ENCODE assay signal across 8 cellular contexts in the genomic region with DNA sequence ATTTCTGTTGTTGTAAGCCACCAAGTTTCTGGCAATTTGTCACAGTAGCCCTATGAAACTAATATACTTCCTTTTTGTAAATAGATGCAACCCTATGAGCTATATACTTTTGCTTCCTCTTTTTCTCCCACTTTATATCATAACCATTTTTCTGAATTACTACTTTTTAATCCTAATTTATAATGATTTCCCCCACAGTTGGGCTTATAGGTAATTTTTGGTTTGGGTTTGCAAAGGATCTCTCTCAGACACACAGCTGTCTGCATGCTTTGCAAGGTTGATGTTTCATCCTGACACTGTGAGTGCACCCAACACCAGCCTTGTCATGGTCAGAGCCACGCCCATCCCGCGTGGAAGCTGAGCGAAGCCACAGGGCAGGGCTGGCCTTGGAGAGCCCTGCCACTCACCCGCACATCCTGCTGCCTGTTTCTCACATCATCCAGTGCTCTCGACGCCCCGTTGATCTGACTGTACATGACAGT. TPM values are rescaled to one million over a fixed set of nuclear protein-coding genes. Genes with fewer than 3 reads are reported as not detected.
A peak's percentile ranks its signal among the peaks of the same experiment; 100 is the strongest.
DNase-seq lines count a peak whose midpoint lies in the region; ATAC-seq lines count a peak whose summit lies in the region.

No MANE protein-coding gene starts in this region.

- ATAC-seq in HG03135 (IDR thresholded peaks at IDR 0.05; ENCODE audit: unreplicated experiment) = peak; percentile 90
- ATAC-seq in T-cell (replicated peaks in 1 of 4) = peak; percentile 48 to 74 (median 54)

- no peak overlapping the region for H3K27ac ChIP-seq in BLaER1

- peaks cover 81% of the 10 kb centered on the region for H3K36me3 ChIP-seq in BLaER1

- H3K4me1 Mint-ChIP-seq in T-cell = peaks cover 62 to 65% (median 64%) of the 10 kb centered on the region in 3 donors

- H3K27me3 ChIP-seq in BLaER1 = no peaks in the 10 kb centered on the region

- no peaks in the 10 kb centered on the region for H3K27me3 Mint-ChIP-seq in T-cell

- POLR2A ChIA-PET in T-cell (lab: Charles Lee) = no interaction called here

- no peak overlapping the region for H3K4me3 ChIP-seq in BLaER1

- H3K27ac Mint-ChIP-seq in T-cell = peak overlapping the region; percentile 85 to 89

- peak overlapping the region; percentile 91 for H3K4me2 ChIP-seq in BLaER1

- H3K36me3 Mint-ChIP-seq in T-cell = peaks cover 48% of the 10 kb centered on the region

- CTCF ChIA-PET in T-cell (lab: Charles Lee) = no interaction called here

- H3K4me3 Mint-ChIP-seq in T-cell = peak overlapping the region; percentile 13 to 86 (median 32)

- no peak overlapping the region for H3K9ac ChIP-seq in BLaER1

- H3K9me3 Mint-ChIP-seq in T-cell = no peaks in the 10 kb centered on the region

- H3K9me3 ChIP-seq in BLaER1 = no peaks in the 10 kb centered on the region

- H3K4me1 ChIP-seq in BLaER1 = peaks cover 46% of the 10 kb centered on the region

- peaks cover 97% of the 10 kb centered on the region for H4K20me1 ChIP-seq in BLaER1

- peak; percentile 69 for DNase-seq in GM19238 (ENCODE audit: insufficient read length, low spot score)
- peak in 29 of 34 experiments; percentile 5 to 64 (median 25) for DNase-seq in T-cell
- peak; percentile 19 for DNase-seq in iris pigment epithelial cell (ENCODE audit: low read depth)
- no peak for DNase-seq in activated CD4-positive, CD25-positive, alpha-beta regulatory T cell treated with anti-CD3 and anti-CD28 coated beads, Interleukin-2, amount 50 U/mL, for 72 hours
- DNase-seq in retina = no peak
- DNase-seq in NCI-H345 (lab: John Stamatoyannopoulos, UW) = no peak

RNA-seq across cellular contexts. Expression of a gene that starts 5.7 kb away (rescaled TPM):
- 10 to 100 TPM; 41.4 to 59.7 (median 56.1) TPM for total RNA-seq in T-cell

RNA-seq across cellular contexts. Expression of a gene that starts 52.7 kb away (rescaled TPM):
- total RNA-seq in T-cell = 10 to 100 TPM; 14.7 to 19.2 (median 15.7) TPM

Comparison
In these comparisons a context has a peak if more than half of its experiments do, and no peak if none do; other contexts are left out.
1. DNase-seq: peak in GM19238 (single experiment), T-cell (29 of 34) and iris pigment epithelial cell (single experiment); none in activated CD4-positive, CD25-positive, alpha-beta regulatory T cell treated with anti-CD3 and anti-CD28 coated beads, Interleukin-2, amount 50 U/mL, for 72 hours (single experiment), retina (single experiment) and NCI-H345 (single experiment).